In the genomic region with DNA sequence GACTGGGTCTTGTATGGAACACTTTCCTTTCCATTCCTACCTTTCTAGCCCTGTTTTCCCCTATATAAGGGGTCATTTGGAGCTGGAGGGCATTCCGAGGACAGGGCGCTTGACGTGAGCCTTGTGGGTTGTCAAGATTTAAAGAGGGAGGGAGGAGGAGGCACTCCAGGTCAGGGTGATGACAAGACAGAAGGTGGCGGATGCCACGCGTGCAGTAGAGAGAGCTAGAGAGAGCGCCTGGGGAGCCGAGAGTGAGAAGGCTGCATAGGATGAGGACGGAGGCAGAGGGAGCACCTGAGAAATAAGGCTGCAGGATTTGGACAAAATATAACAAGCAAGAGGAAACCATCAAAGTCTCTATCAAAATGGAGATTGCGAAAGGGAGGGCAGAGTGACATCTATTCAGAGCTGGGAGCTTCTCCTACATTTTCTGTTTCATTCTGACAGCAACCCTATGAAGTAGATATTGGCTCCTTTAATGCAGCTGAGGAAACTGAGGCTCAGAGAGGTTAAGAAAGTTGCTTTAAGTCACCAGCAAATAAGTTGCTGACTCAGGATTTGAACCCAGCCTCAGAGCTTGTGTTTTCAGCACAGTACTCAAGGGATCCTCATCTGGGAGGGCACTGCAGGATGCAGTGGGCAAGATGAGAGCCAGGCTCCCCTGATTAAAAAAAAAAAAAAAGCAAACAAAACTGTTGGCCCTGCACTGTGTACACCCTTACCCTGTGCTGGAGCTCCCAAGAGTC, we compare ENCODE assay signal across 14 cellular contexts.
DNase-seq lines count a peak whose midpoint lies in the region; ATAC-seq and TF ChIP-seq lines count a peak whose summit lies in the region.
"Had no signal": no experiment of that assay in that cellular context is flagged by ENCODE, and none has a peak within 500 bp of the region (broad histone marks: within the 10 kb centered on the region; RNA-seq: fewer than 3 reads in every experiment).

No MANE protein-coding gene starts in this region.

- ATAC-seq in T-helper 17 cell (no peak), HG02623 (IDR thresholded peaks at IDR 0.05; ENCODE audit: unreplicated experiment) (no peak)
- ATAC-seq: PC-3 had no signal

- no peak overlapping the region for H3K4me3 Mint-ChIP-seq in T-helper 17 cell
- H3K4me3 Mint-ChIP-seq: H9 had no signal

- H3K27ac ChIP-seq in parathyroid adenoma: peak overlapping the region; percentile 41
- H3K27ac ChIP-seq in osteoblast (ENCODE audit: low read depth, low read length): no peak overlapping the region

- peak; percentile 18 for DNase-seq in NCI-H82 (lab: John Stamatoyannopoulos, UW)
- DNase-seq in NCI-H82 treated with DMSO at 0.1 percent for 48 hours (lab: John Stamatoyannopoulos, UW; ENCODE audit: unreplicated experiment): no peak
- DNase-seq in T-helper 17 cell: no peak
- DNase-seq in cardiac septum (ENCODE audit: low spot score): peak; percentile 39
- no peak for DNase-seq in iPS-NIHi11 (ENCODE audit: low spot score)
- no peak for DNase-seq in osteoblast (ENCODE audit: insufficient read length, low spot score, missing footprints)
- DNase-seq: Caco-2, H9, Kasumi-1, NCI-H2029, NCI-H510A, PC-3 had no signal

- H3K36me3 ChIP-seq in parathyroid adenoma (ENCODE audit: control insufficient read depth, insufficient read depth, low read length) (no peaks in the 10 kb centered on the region), osteoblast (ENCODE audit: insufficient read depth, low read length) (no peaks in the 10 kb centered on the region)

- H3K4me1 Mint-ChIP-seq in T-helper 17 cell: no peaks in the 10 kb centered on the region

- H3K27me3 ChIP-seq in parathyroid adenoma (ENCODE audit: control insufficient read depth, insufficient read depth, low read length): no peaks in the 10 kb centered on the region
- no peaks in the 10 kb centered on the region for H3K27me3 ChIP-seq in osteoblast (ENCODE audit: insufficient read depth, low read length)

- intact Hi-C loops in cardiac septum (cut with DNase I): no loop called here

- H3K9me3 ChIP-seq in T-helper 17 cell (ENCODE audit: control insufficient read depth, low read length, poor library complexity, severe bottlenecking) (no peaks in the 10 kb centered on the region), parathyroid adenoma (ENCODE audit: control insufficient read depth, low read length) (no peaks in the 10 kb centered on the region), osteoblast (ENCODE audit: low read depth, low read length) (no peaks in the 10 kb centered on the region)
- H3K9me3 ChIP-seq: Caco-2 had no signal

- H4K20me1 ChIP-seq in osteoblast (ENCODE audit: insufficient read depth, low read length): no peaks in the 10 kb centered on the region

- TF ChIP-seq CTCF in parathyroid adenoma (IDR thresholded peaks at IDR 0.05): peak; percentile 26
- TF ChIP-seq CTCF in osteoblast (IDR thresholded peaks at IDR 0.05; ENCODE audit: extremely low read depth, low read depth, low read length): no peak

- peaks cover 80% of the 10 kb centered on the region for H3K79me2 ChIP-seq in parathyroid adenoma
- no peaks in the 10 kb centered on the region for H3K79me2 ChIP-seq in osteoblast (ENCODE audit: insufficient read depth, low read length)

- H3K4me2 ChIP-seq in parathyroid adenoma (ENCODE audit: low read length): no peak overlapping the region
- H3K4me2 ChIP-seq in osteoblast (ENCODE audit: insufficient read depth, low read length): no peak overlapping the region

- peak overlapping the region; percentile 37 for H3K27ac Mint-ChIP-seq in T-helper 17 cell
- H3K27ac Mint-ChIP-seq: H9 had no signal

- H3K4me1 ChIP-seq in parathyroid adenoma (peaks cover 50% of the 10 kb centered on the region), osteoblast (ENCODE audit: insufficient read depth, low read length) (no peaks in the 10 kb centered on the region)
- H3K4me1 ChIP-seq: Caco-2 had no signal

- H3K27me3 Mint-ChIP-seq in T-helper 17 cell: peaks cover 47% of the 10 kb centered on the region

- H3K4me3 ChIP-seq in parathyroid adenoma (ENCODE audit: low read depth, low read length): no peak overlapping the region
- no peak overlapping the region for H3K4me3 ChIP-seq in osteoblast (ENCODE audit: insufficient read depth, low read length)

- H2AFZ ChIP-seq in parathyroid adenoma: no peak overlapping the region
- no peak overlapping the region for H2AFZ ChIP-seq in osteoblast (ENCODE audit: low read length)

- H3K9ac ChIP-seq in parathyroid adenoma: no peak overlapping the region

- H3K36me3 Mint-ChIP-seq in T-helper 17 cell (ENCODE audit: low read depth): no peaks in the 10 kb centered on the region

Comparison
In these comparisons a context has a peak if more than half of its experiments do, and no peak if none do; other contexts are left out.
1. DNase-seq: peak in NCI-H82 (single experiment) and cardiac septum (single experiment); none in NCI-H82 treated with DMSO at 0.1 percent for 48 hours (single experiment), T-helper 17 cell (0 of 3), iPS-NIHi11 (single experiment) and osteoblast (single experiment).